ENCODE assay signal across 26 cellular contexts in genomic region chr22:32760396-32760795, GRCh38. TPM values are rescaled to one million over a fixed set of nuclear protein-coding genes. Genes with fewer than 3 reads are reported as not detected.
DNase-seq lines count a peak whose midpoint lies in the region; ATAC-seq and TF ChIP-seq lines count a peak whose summit lies in the region.
"Had no signal": no experiment of that assay in that cellular context is flagged by ENCODE, and none has a peak within 500 bp of the region (broad histone marks: within the 10 kb centered on the region; RNA-seq: fewer than 3 reads in every experiment).

No MANE protein-coding gene starts in this region.

- CTCF ChIA-PET in naive thymus-derived CD4-positive, alpha-beta T cell (lab: Charles Lee) = no interaction called here

- peaks cover 0 to 10% (median 2%) of the 10 kb centered on the region in 7 donors for H3K9me3 Mint-ChIP-seq in CD14-positive monocyte
- H3K9me3 Mint-ChIP-seq in naive thymus-derived CD4-positive, alpha-beta T cell = peaks cover 0 to 2% (median 0%) of the 10 kb centered on the region in 11 donors
- H3K9me3 Mint-ChIP-seq: CD8-positive, alpha-beta T cell; T-helper 1 cell treated with Interleukin-12 subunit alpha and Interleukin-12 subunit beta and Interleukin-4 antibody, amounts not matched to agents 30 μg/mL and 1 μg/mL, for 36 hours had no signal

- POLR2A ChIA-PET in naive thymus-derived CD4-positive, alpha-beta T cell (lab: Charles Lee) = no interaction called here

- H3K4me3 ChIP-seq in heart right ventricle (no peak overlapping the region), gastroesophageal sphincter (no peak overlapping the region), sigmoid colon (no peak overlapping the region), upper lobe of right lung (no peak overlapping the region)
- H3K4me3 ChIP-seq in naive thymus-derived CD4-positive, alpha-beta T cell (ENCODE audit: low read length) = no peak overlapping the region
- H3K4me3 ChIP-seq: skin epidermis, tibial artery had no signal

- H3K27ac Mint-ChIP-seq in CD14-positive monocyte = no peak overlapping the region
- no peak overlapping the region for H3K27ac Mint-ChIP-seq in naive thymus-derived CD4-positive, alpha-beta T cell
- H3K27ac Mint-ChIP-seq: activated CD8-positive, alpha-beta T cell treated with anti-CD3 and anti-CD28 coated beads, Interleukin-2, amount 10 ng/mL, durations not matched to agents 7 days and 5 days; CD8-positive, alpha-beta T cell; stimulated activated naive B cell treated with anti-CD40 and anti-IgM and Interleukin-4, amounts not matched to agents 10 μg/mL and 1 μg/mL and 100 μg/mL, for 72 hours; T-helper 1 cell treated with Interleukin-12 subunit alpha and Interleukin-12 subunit beta and Interleukin-4 antibody, amounts not matched to agents 30 μg/mL and 1 μg/mL, for 36 hours had no signal

- peak in 1 of 8 donors; percentile 8 for ATAC-seq in heart right ventricle
- no peak for ATAC-seq in gastroesophageal sphincter
- ATAC-seq in upper lobe of right lung = peak; percentile 14
- ATAC-seq in naive thymus-derived CD4-positive, alpha-beta T cell = no peak
- ATAC-seq: activated CD8-positive, alpha-beta T cell treated with anti-CD3 and anti-CD28 coated beads, Interleukin-2, amount 10 ng/mL, durations not matched to agents 7 days and 5 days; CD8-positive, alpha-beta T cell; stimulated activated naive B cell treated with anti-CD40 and anti-IgM and Interleukin-4, amounts not matched to agents 10 μg/mL and 1 μg/mL and 100 μg/mL, for 72 hours had no signal

- 79 to 86% methylated on average over 6 of the region's 6 CpGs for WGBS in heart right ventricle, 2 donors
- 20 to 75% methylated on average over 1 to 5 of the region's 6 CpGs for WGBS in gastroesophageal sphincter (ENCODE audit: low coverage in 1 of 2), 2 donors
- 79 to 86% methylated on average over 6 of the region's 6 CpGs for WGBS in sigmoid colon, 2 donors

- H3K4me1 Mint-ChIP-seq in CD14-positive monocyte = peaks cover 30% of the 10 kb centered on the region
- H3K4me1 Mint-ChIP-seq in naive thymus-derived CD4-positive, alpha-beta T cell = peaks cover 0 to 2% (median 0%) of the 10 kb centered on the region in 7 donors

- no peak for DNase-seq in heart right ventricle
- no peak for DNase-seq in cardiac septum (ENCODE audit: low spot score)
- DNase-seq in sigmoid colon = no peak
- no peak for DNase-seq in upper lobe of right lung
- no peak for DNase-seq in CD14-positive monocyte (ENCODE audit: low spot score)
- DNase-seq in NCI-H1105 (lab: John Stamatoyannopoulos, UW) = no peak
- no peak for DNase-seq in naive thymus-derived CD4-positive, alpha-beta T cell
- DNase-seq: activated CD4-positive, alpha-beta T cell treated with anti-CD3 and anti-CD28 coated beads for 1 hour; activated CD8-positive, alpha-beta T cell treated with anti-CD3 and anti-CD28 coated beads, Interleukin-2, amount 10 ng/mL, durations not matched to agents 7 days and 5 days; activated gamma-delta T cell treated with Interleukin-2 at 50 U/mL for 16 hours; activated T-cell treated with anti-CD3 and anti-CD28 coated beads, Interleukin-2, amount 50 U/mL, for 1 hour; AML-193; CD8-positive, alpha-beta T cell; DMS153; head of caudate nucleus; NCI-H1694; NCI-H2171; NCI-H510A treated with DMSO at 0.1 percent for 48 hours; NK-92 treated with Interleukin-12 subunit alpha and Interleukin-12 subunit beta, amount 100 ng/mL, for 24 hours; stimulated activated CD4-positive, alpha-beta T cell treated with anti-CD3 and anti-CD28 coated beads, Interleukin-1b, Interleukin-23, amount 100 ng/mL, for 48 hours; stimulated activated naive B cell treated with anti-CD40 and anti-IgM and Interleukin-4, amounts not matched to agents 10 μg/mL and 1 μg/mL and 100 μg/mL, for 72 hours had no signal

- TF ChIP-seq CTCF in heart right ventricle (IDR thresholded peaks at IDR 0.05) (no peak), gastroesophageal sphincter (IDR thresholded peaks at IDR 0.05) (no peak), sigmoid colon (IDR thresholded peaks at IDR 0.05) (no peak), upper lobe of right lung (IDR thresholded peaks at IDR 0.05) (no peak), CD14-positive monocyte (IDR thresholded peaks at IDR 0.05) (no peak)

- H3K27me3 Mint-ChIP-seq in CD14-positive monocyte (ENCODE audit: low read depth in 3 of 3) = peaks cover 18 to 30% (median 21%) of the 10 kb centered on the region in 3 donors
- peaks cover 20 to 36% (median 27%) of the 10 kb centered on the region in 5 donors for H3K27me3 Mint-ChIP-seq in naive thymus-derived CD4-positive, alpha-beta T cell

- TF ChIP-seq EP300 in gastroesophageal sphincter (IDR thresholded peaks at IDR 0.05) = no peak
- no peak for TF ChIP-seq EP300 in sigmoid colon (IDR thresholded peaks at IDR 0.05)

- peak overlapping the region in 1 of 2 donors; percentile 36 for H3K4me3 Mint-ChIP-seq in CD14-positive monocyte
- no peak overlapping the region for H3K4me3 Mint-ChIP-seq in naive thymus-derived CD4-positive, alpha-beta T cell
- H3K4me3 Mint-ChIP-seq: activated CD8-positive, alpha-beta T cell treated with anti-CD3 and anti-CD28 coated beads, Interleukin-2, amount 10 ng/mL, durations not matched to agents 7 days and 5 days; CD8-positive, alpha-beta T cell; neural crest cell; stimulated activated naive B cell treated with anti-CD40 and anti-IgM and Interleukin-4, amounts not matched to agents 10 μg/mL and 1 μg/mL and 100 μg/mL, for 72 hours; T-helper 1 cell treated with Interleukin-12 subunit alpha and Interleukin-12 subunit beta and Interleukin-4 antibody, amounts not matched to agents 30 μg/mL and 1 μg/mL, for 36 hours had no signal

- H3K36me3 ChIP-seq in heart right ventricle = no peaks in the 10 kb centered on the region
- no peaks in the 10 kb centered on the region for H3K36me3 ChIP-seq in gastroesophageal sphincter
- H3K36me3 ChIP-seq in sigmoid colon = no peaks in the 10 kb centered on the region
- H3K36me3 ChIP-seq in upper lobe of right lung = no peaks in the 10 kb centered on the region
- no peaks in the 10 kb centered on the region for H3K36me3 ChIP-seq in naive thymus-derived CD4-positive, alpha-beta T cell (ENCODE audit: control insufficient read depth in 2 of 3, insufficient read depth in 3 of 3, low read length in 3 of 3)
- H3K36me3 ChIP-seq: tibial artery had no signal

- H3K27ac ChIP-seq in heart right ventricle = peak overlapping the region in 9 of 10 donors; percentile 44 to 88 (median 61)
- H3K27ac ChIP-seq in gastroesophageal sphincter = peak overlapping the region in 3 of 4 donors; percentile 37 to 59 (median 55)
- H3K27ac ChIP-seq in sigmoid colon = peak overlapping the region in 3 of 4 donors; percentile 35 to 47 (median 41)
- H3K27ac ChIP-seq in upper lobe of right lung = peak overlapping the region; percentile 77
- no peak overlapping the region for H3K27ac ChIP-seq in naive thymus-derived CD4-positive, alpha-beta T cell (ENCODE audit: low read depth, low read length)

- TF ChIP-seq POLR2A in gastroesophageal sphincter (IDR thresholded peaks at IDR 0.05) = no peak
- TF ChIP-seq POLR2A in sigmoid colon (IDR thresholded peaks at IDR 0.05) = no peak

- peaks cover 14 to 52% (median 43%) of the 10 kb centered on the region in 9 donors for H3K4me1 ChIP-seq in heart right ventricle
- H3K4me1 ChIP-seq in gastroesophageal sphincter = peaks cover 0 to 22% (median 8%) of the 10 kb centered on the region in 3 donors
- H3K4me1 ChIP-seq in sigmoid colon = peaks cover 0 to 4% (median 0%) of the 10 kb centered on the region in 4 donors
- H3K4me1 ChIP-seq in upper lobe of right lung = peaks cover 34% of the 10 kb centered on the region
- H3K4me1 ChIP-seq in naive thymus-derived CD4-positive, alpha-beta T cell (ENCODE audit: control insufficient read depth in 2 of 2, insufficient read depth in 2 of 2, low read length in 2 of 2) = no peaks in the 10 kb centered on the region

- intact Hi-C loops in heart right ventricle (cut with DNase I) = loop anchor here in 4 of 10 donors (5.0 to 10.0 kb wide), 5 partner anchors 37 to 226 kb away; no protein-coding TSS in a partner anchor
- intact Hi-C loops in cardiac septum (cut with DNase I) = loop anchor here (5.0 to 10.0 kb wide), 2 partner anchors 37 to 136 kb away; no protein-coding TSS in a partner anchor
- intact Hi-C loops in sigmoid colon (cut with DNase I) = no loop called here
- intact Hi-C loops in upper lobe of right lung (cut with DNase I) = no loop called here
- intact Hi-C loops in CD14-positive monocyte (cut with micrococcal nuclease) = no loop called here
- intact Hi-C loops in naive thymus-derived CD4-positive, alpha-beta T cell (cut with micrococcal nuclease) = no loop called here

- H3K9me3 ChIP-seq in heart right ventricle = no peaks in the 10 kb centered on the region
- H3K9me3 ChIP-seq in gastroesophageal sphincter = no peaks in the 10 kb centered on the region
- H3K9me3 ChIP-seq in sigmoid colon = no peaks in the 10 kb centered on the region
- no peaks in the 10 kb centered on the region for H3K9me3 ChIP-seq in upper lobe of right lung
- no peaks in the 10 kb centered on the region for H3K9me3 ChIP-seq in naive thymus-derived CD4-positive, alpha-beta T cell (ENCODE audit: control insufficient read depth in 2 of 3, low read length in 3 of 3)
- H3K9me3 ChIP-seq: tibial artery had no signal

- no peaks in the 10 kb centered on the region for H3K36me3 Mint-ChIP-seq in CD14-positive monocyte
- no peaks in the 10 kb centered on the region for H3K36me3 Mint-ChIP-seq in naive thymus-derived CD4-positive, alpha-beta T cell
- H3K36me3 Mint-ChIP-seq: CD8-positive, alpha-beta T cell had no signal

- peaks cover 0 to 13% (median 0%) of the 10 kb centered on the region in 7 donors for H3K27me3 ChIP-seq in heart right ventricle
- H3K27me3 ChIP-seq in gastroesophageal sphincter = peaks cover 11% of the 10 kb centered on the region
- peaks cover 0 to 8% (median 0%) of the 10 kb centered on the region in 3 donors for H3K27me3 ChIP-seq in sigmoid colon
- H3K27me3 ChIP-seq in upper lobe of right lung = no peaks in the 10 kb centered on the region
- no peaks in the 10 kb centered on the region for H3K27me3 ChIP-seq in naive thymus-derived CD4-positive, alpha-beta T cell (ENCODE audit: control insufficient read depth in 2 of 2, insufficient read depth in 2 of 2, low read length in 2 of 2)

RNA-seq across cellular contexts. Expression of gene TIMP3, which starts 41.1 kb away (rescaled TPM):
- 100 to 1,000 TPM in 9 of 10 donors, 10 to 100 TPM in 1; 91.9 to 380 (median 166) TPM for total RNA-seq in heart right ventricle
- 100 to 1,000 TPM; 134 to 173 TPM for polyA plus RNA-seq in heart right ventricle
- total RNA-seq in cardiac septum = 116 TPM
- total RNA-seq in gastroesophageal sphincter = 100 to 1,000 TPM; 560 to 818 (median 738) TPM
- total RNA-seq in sigmoid colon = 100 to 1,000 TPM; 120 to 295 (median 205) TPM
- 10 to 100 TPM in 2 of 3 donors, 1 to 10 TPM in 1; 4.6 to 40.0 (median 10.2) TPM for polyA plus RNA-seq in sigmoid colon
- 749 TPM for total RNA-seq in upper lobe of right lung
- polyA plus RNA-seq in CD14-positive monocyte = not detected
- under 1 TPM in 4 of 5 experiments, not detected in 1; 0.05 to 0.95 (median 0.37) TPM for total RNA-seq in naive thymus-derived CD4-positive, alpha-beta T cell
- polyA plus RNA-seq in naive thymus-derived CD4-positive, alpha-beta T cell = not detected
- total RNA-seq: activated CD8-positive, alpha-beta T cell treated with anti-CD3 and anti-CD28 coated beads, Interleukin-2, amount 10 ng/mL, durations not matched to agents 7 days and 5 days; CD8-positive, alpha-beta T cell had no signal

Comparison
In these comparisons a context has a peak if more than half of its experiments do, and no peak if none do; other contexts are left out.
1. RNA of gene TIMP3, which starts 41.1 kb away (total RNA-seq): 560 to 818 TPM in gastroesophageal sphincter, 749 TPM in upper lobe of right lung (single experiment), 120 to 295 TPM in sigmoid colon, 91.9 to 380 TPM in heart right ventricle and 116 TPM in cardiac septum (single experiment); 0.05 to 0.95 TPM in naive thymus-derived CD4-positive, alpha-beta T cell; every median in the first group is over 10 times any median in the second.